In genomic region chr9:108182950-108183381, GRCh38 we compare ENCODE assay signal across 10 cellular contexts.
A peak's percentile ranks its signal among the peaks of the same experiment; 100 is the strongest.
DNase-seq lines count a peak whose midpoint lies in the region; ATAC-seq lines count a peak whose summit lies in the region.
"Had no signal": no experiment of that assay in that cellular context is flagged by ENCODE, and none has a peak within 500 bp of the region (broad histone marks: within the 10 kb centered on the region; RNA-seq: fewer than 3 reads in every experiment).

No MANE protein-coding gene starts in this region.

- peak; percentile 88 for ATAC-seq in GM19328 (IDR thresholded peaks at IDR 0.05; ENCODE audit: unreplicated experiment)
- peak; percentile 71 for ATAC-seq in HG03045 (IDR thresholded peaks at IDR 0.05; ENCODE audit: unreplicated experiment)
- no peak for ATAC-seq in HG03280 (IDR thresholded peaks at IDR 0.05; ENCODE audit: unreplicated experiment)
- ATAC-seq: Right ventricle myocardium inferior had no signal

- peak; percentile 35 for DNase-seq in AG08396 (ENCODE audit: low spot score)
- DNase-seq in astrocyte of the hippocampus (ENCODE audit: low read depth, low spot score), result peak; percentile 59
- no peak for DNase-seq in NCI-H1105 (lab: John Stamatoyannopoulos, UW)
- no peak for DNase-seq in NK-92 (lab: John Stamatoyannopoulos, UW; ENCODE audit: unreplicated experiment)
- no peak for DNase-seq in NCI-H526 treated with DMSO at 0.1 percent for 48 hours (lab: John Stamatoyannopoulos, UW)
- DNase-seq: activated naive CD8-positive, alpha-beta T cell treated with anti-CD3 and anti-CD28 coated beads for 36 hours had no signal

Comparison
In these comparisons a context has a peak if more than half of its experiments do, and no peak if none do; other contexts are left out.
1. DNase-seq: peak in AG08396 (single experiment) and astrocyte of the hippocampus (single experiment); none in NCI-H1105 (single experiment), NK-92 (single experiment) and NCI-H526 treated with DMSO at 0.1 percent for 48 hours (single experiment).